25 cellular contexts compared by ENCODE assay signal in genomic region chr12:115571027-115571426, GRCh38.
"Had no signal": no experiment of that assay in that cellular context is flagged by ENCODE, and none has a peak within 500 bp of the region (broad histone marks: within the 10 kb centered on the region; RNA-seq: fewer than 3 reads in every experiment).

No MANE protein-coding gene starts in this region.

- H3K36me3 ChIP-seq: left lung, pancreas, prostate gland, spleen, suprapubic skin, thoracic aorta, tibial artery, upper lobe of right lung, uterus had no signal

- H3K4me1 ChIP-seq: left lung, pancreas, prostate gland, spleen, suprapubic skin, tibial artery, upper lobe of right lung, uterus had no signal

- H3K27ac ChIP-seq: left lung, pancreas, prostate gland, spleen, suprapubic skin, thoracic aorta, tibial artery, upper lobe of right lung, uterus had no signal

- H3K27me3 ChIP-seq: left lung, pancreas, tibial artery, upper lobe of right lung, uterus had no signal

- H3K9me3 ChIP-seq: left lung, mucosa of descending colon, pancreas, prostate gland, spleen, suprapubic skin, thoracic aorta, tibial artery, upper lobe of right lung, uterus had no signal

- ATAC-seq: left colon; left lung; mucosa of descending colon; naive thymus-derived CD4-positive, alpha-beta T cell; pancreas; right cardiac atrium; sciatic nerve; stimulated activated effector memory CD8-positive, alpha-beta T cell treated with anti-CD3 and anti-CD28 coated beads, Interleukin-12 subunit alpha, Interleukin-12 subunit beta, amount 100 ng/mL, for 72 hours; upper lobe of right lung had no signal

- DNase-seq: hippocampal formation; kidney glomerular epithelial cell; left colon; left lung; mesendoderm; mucosa of descending colon; naive thymus-derived CD4-positive, alpha-beta T cell; pancreas; posterior cingulate gyrus; right cardiac atrium; small intestine; spleen; stimulated activated CD4-positive, alpha-beta T cell treated with anti-CD3 and anti-CD28 coated beads, Interleukin-4, amount 100 ng/mL, for 24 hours; stimulated activated naive CD4-positive, alpha-beta T cell; tibial artery; trophoblast cell; upper lobe of right lung; uterus had no signal

- FAIRE-seq: keratinocyte, pancreas, small intestine had no signal

- H3K4me3 ChIP-seq: left lung, lung, mucosa of descending colon, pancreas, spleen, suprapubic skin, thoracic aorta, tibial artery, upper lobe of right lung, uterus had no signal
